Comparison of ENCODE assay signal across 16 cellular contexts in genomic region chr4:91127891-91128290, GRCh38.
"Had no signal": no experiment of that assay in that cellular context is flagged by ENCODE, and none has a peak within 500 bp of the region (broad histone marks: within the 10 kb centered on the region; RNA-seq: fewer than 3 reads in every experiment).

No MANE protein-coding gene starts in this region.

- H3K27me3 Mint-ChIP-seq: activated naive CD8-positive, alpha-beta T cell treated with anti-CD3 and anti-CD28 coated beads, Interleukin-2, amount 50 U/mL, for 24 hours; naive thymus-derived CD4-positive, alpha-beta T cell; stimulated activated naive CD8-positive, alpha-beta T cell treated with anti-CD3 and anti-CD28 coated beads, Interleukin-15, amount 100 ng/mL, for 72 hours had no signal

- DNase-seq: activated CD4-positive, CD25-positive, alpha-beta regulatory T cell treated with anti-CD3 and anti-CD28 coated beads, Interleukin-2, amount 50 U/mL, for 72 hours; activated naive CD4-positive, alpha-beta T cell treated with anti-CD3 and anti-CD28 coated beads for 36 hours; activated naive CD8-positive, alpha-beta T cell treated with anti-CD3 and anti-CD28 coated beads, Interleukin-2, amount 50 U/mL, for 24 hours; hippocampal formation; left colon; mammary epithelial cell; mucosa of descending colon; naive thymus-derived CD4-positive, alpha-beta T cell; sigmoid colon; spleen; stimulated activated naive CD8-positive, alpha-beta T cell treated with anti-CD3 and anti-CD28 coated beads, Interleukin-15, amount 100 ng/mL, for 72 hours; T-helper 1 cell; T1000; upper lobe of left lung had no signal

- H3K9me3 ChIP-seq: mucosa of descending colon, prostate gland, sigmoid colon, spleen, upper lobe of left lung had no signal

- H3K27ac ChIP-seq: prostate gland, sigmoid colon, spleen, upper lobe of left lung had no signal

- H3K4me3 ChIP-seq: mucosa of descending colon, prostate gland, sigmoid colon, spleen, upper lobe of left lung had no signal

- H3K36me3 Mint-ChIP-seq: naive thymus-derived CD4-positive, alpha-beta T cell had no signal

- H3K9me3 Mint-ChIP-seq: activated naive CD4-positive, alpha-beta T cell treated with anti-CD3 and anti-CD28 coated beads for 36 hours; activated naive CD8-positive, alpha-beta T cell treated with anti-CD3 and anti-CD28 coated beads, Interleukin-2, amount 50 U/mL, for 24 hours had no signal

- H3K27me3 ChIP-seq: sigmoid colon, spleen, upper lobe of left lung had no signal

- H3K4me3 Mint-ChIP-seq: activated naive CD4-positive, alpha-beta T cell treated with anti-CD3 and anti-CD28 coated beads for 36 hours; activated naive CD8-positive, alpha-beta T cell treated with anti-CD3 and anti-CD28 coated beads, Interleukin-2, amount 50 U/mL, for 24 hours; naive thymus-derived CD4-positive, alpha-beta T cell; stimulated activated naive CD8-positive, alpha-beta T cell treated with anti-CD3 and anti-CD28 coated beads, Interleukin-15, amount 100 ng/mL, for 72 hours had no signal

- H3K36me3 ChIP-seq: prostate gland, sigmoid colon, spleen, upper lobe of left lung had no signal

- H3K4me1 ChIP-seq: prostate gland, sigmoid colon, spleen, upper lobe of left lung had no signal

- H3K4me1 Mint-ChIP-seq: activated naive CD8-positive, alpha-beta T cell treated with anti-CD3 and anti-CD28 coated beads, Interleukin-2, amount 50 U/mL, for 24 hours; naive thymus-derived CD4-positive, alpha-beta T cell; stimulated activated naive CD8-positive, alpha-beta T cell treated with anti-CD3 and anti-CD28 coated beads, Interleukin-15, amount 100 ng/mL, for 72 hours had no signal

- H3K27ac Mint-ChIP-seq: activated naive CD4-positive, alpha-beta T cell treated with anti-CD3 and anti-CD28 coated beads for 36 hours; activated naive CD8-positive, alpha-beta T cell treated with anti-CD3 and anti-CD28 coated beads, Interleukin-2, amount 50 U/mL, for 24 hours; naive thymus-derived CD4-positive, alpha-beta T cell; stimulated activated naive CD8-positive, alpha-beta T cell treated with anti-CD3 and anti-CD28 coated beads, Interleukin-15, amount 100 ng/mL, for 72 hours had no signal

- ATAC-seq: activated naive CD8-positive, alpha-beta T cell treated with anti-CD3 and anti-CD28 coated beads, Interleukin-2, amount 50 U/mL, for 24 hours; esophagus mucosa; left colon; mucosa of descending colon; naive thymus-derived CD4-positive, alpha-beta T cell; stimulated activated naive CD8-positive, alpha-beta T cell treated with anti-CD3 and anti-CD28 coated beads, Interleukin-15, amount 100 ng/mL, for 72 hours had no signal
